19 cellular contexts compared by ENCODE assay signal in genomic region chr5:30105186-30105585, GRCh38.
DNase-seq lines count a peak whose midpoint lies in the region; ATAC-seq and TF ChIP-seq lines count a peak whose summit lies in the region.
"Had no signal": no experiment of that assay in that cellular context is flagged by ENCODE, and none has a peak within 500 bp of the region (broad histone marks: within the 10 kb centered on the region; RNA-seq: fewer than 3 reads in every experiment).

No MANE protein-coding gene starts in this region.

- no peak overlapping the region for H3K27ac ChIP-seq in mammary epithelial cell (ENCODE audit: insufficient read depth, low read depth, low read length)
- H3K27ac ChIP-seq in RWPE2 (ENCODE audit: poor library complexity, severe bottlenecking): peak overlapping the region; percentile 91
- H3K27ac ChIP-seq in mesenchymal stem cell (ENCODE audit: low read length, poor library complexity, severe bottlenecking): peak overlapping the region; percentile 38
- no peak overlapping the region for H3K27ac ChIP-seq in OCI-LY7 (ENCODE audit: low read depth, low read length, poor library complexity, severe bottlenecking)
- H3K27ac ChIP-seq: 22Rv1, GM23248 had no signal

- H3K9ac ChIP-seq in mammary epithelial cell (ENCODE audit: insufficient read depth, low read length) (no peak overlapping the region), mesenchymal stem cell (ENCODE audit: low read length) (no peak overlapping the region)
- H3K9ac ChIP-seq: GM23248 had no signal

- in situ Hi-C loops in mammary epithelial cell (cut with MboI; ENCODE audit: low sequenced_read_pairs in 2 of 2): no loop called here

- peaks cover 25% of the 10 kb centered on the region for H3K4me1 Mint-ChIP-seq in MCF 10A (ENCODE audit: insufficient read depth, unreplicated experiment)
- H3K4me1 Mint-ChIP-seq: CD4-positive, alpha-beta memory T cell had no signal

- BruUV-seq in MCF 10A (replicated peaks; lab: Mats Ljungman, UMichigan) (no TSS peak), mammary epithelial cell (replicated peaks; lab: Mats Ljungman, UMichigan) (no TSS peak), OCI-LY7 (replicated peaks; lab: Mats Ljungman, UMichigan) (no TSS peak)

- no peak overlapping the region for H3K14ac ChIP-seq in mesenchymal stem cell (ENCODE audit: low read length in 2 of 2)

- no peak overlapping the region for H4K91ac ChIP-seq in mesenchymal stem cell (ENCODE audit: low read length)

- CTCF ChIA-PET in MCF 10A (lab: Yijun Ruan, JAX) (interaction anchor here (1.3 kb wide), 1 partner anchor 65 kb away, joined by 5 read pairs; no protein-coding TSS in a partner anchor), mammary epithelial cell (lab: Charles Lee; ENCODE audit: low non-redundant PET) (no interaction called here), OCI-LY7 (lab: Charles Lee; ENCODE audit: unreplicated experiment) (no interaction called here)

- H3K18ac ChIP-seq in mesenchymal stem cell (ENCODE audit: low read depth in 1 of 2, low read length in 2 of 2): no peak overlapping the region

- H4K20me1 ChIP-seq in mammary epithelial cell (ENCODE audit: insufficient read depth, low read length) (no peaks in the 10 kb centered on the region), OCI-LY7 (ENCODE audit: insufficient read depth, low read length) (no peaks in the 10 kb centered on the region)

- H3K79me2 ChIP-seq in mammary epithelial cell (ENCODE audit: insufficient read depth, low read length) (no peaks in the 10 kb centered on the region), OCI-LY7 (ENCODE audit: insufficient read depth, low read depth, low read length) (no peaks in the 10 kb centered on the region)

- peaks cover 9% of the 10 kb centered on the region for H3K9me3 ChIP-seq in mammary epithelial cell (replicated peaks; ENCODE audit: insufficient read depth, low read length)
- H3K9me3 ChIP-seq in RWPE2 (ENCODE audit: severe bottlenecking): no peaks in the 10 kb centered on the region
- no peaks in the 10 kb centered on the region for H3K9me3 ChIP-seq in mesenchymal stem cell (ENCODE audit: control insufficient read depth, low read length)
- no peaks in the 10 kb centered on the region for H3K9me3 ChIP-seq in OCI-LY7 (ENCODE audit: low read length)

- no peak overlapping the region for H3K23ac ChIP-seq in mesenchymal stem cell (ENCODE audit: low read length in 2 of 2)

- no peak overlapping the region for H2BK15ac ChIP-seq in mesenchymal stem cell (ENCODE audit: low read depth, poor library complexity, severe bottlenecking)

- no peak overlapping the region for H4K8ac ChIP-seq in mesenchymal stem cell (ENCODE audit: low read length)

- H3K36me3 Mint-ChIP-seq in MCF 10A (ENCODE audit: insufficient read depth, unreplicated experiment): peaks cover 2% of the 10 kb centered on the region
- H3K36me3 Mint-ChIP-seq: CD4-positive, alpha-beta memory T cell had no signal

- no peak overlapping the region for H2BK12ac ChIP-seq in mesenchymal stem cell (ENCODE audit: low read length in 2 of 2)

- no peaks in the 10 kb centered on the region for H3K9me3 Mint-ChIP-seq in MCF 10A (ENCODE audit: unreplicated experiment)
- H3K9me3 Mint-ChIP-seq: H9 had no signal

- H3K4me1 ChIP-seq in mammary epithelial cell (ENCODE audit: insufficient read depth, low read length) (no peaks in the 10 kb centered on the region), RWPE2 (ENCODE audit: insufficient read depth, poor library complexity, severe bottlenecking) (peaks cover 50% of the 10 kb centered on the region), mesenchymal stem cell (ENCODE audit: control insufficient read depth, insufficient read depth, low read depth, low read length) (peaks cover 1% of the 10 kb centered on the region), OCI-LY7 (ENCODE audit: insufficient read depth, low read length, poor library complexity, severe bottlenecking) (no peaks in the 10 kb centered on the region)

- dilution Hi-C loops in mammary epithelial cell (cut with HindIII; ENCODE audit: low sequenced_read_pairs): no loop called here

- no peak overlapping the region for H3K4ac ChIP-seq in mesenchymal stem cell (ENCODE audit: low read depth in 1 of 2, low read length in 2 of 2)

- POLR2A ChIA-PET in MCF 10A (lab: Yijun Ruan, JAX): no interaction called here
- POLR2A ChIA-PET in OCI-LY7 (lab: Charles Lee): no interaction called here

- H3K27me3 ChIP-seq in mammary epithelial cell (ENCODE audit: insufficient read depth, low read length): no peaks in the 10 kb centered on the region
- H3K27me3 ChIP-seq in RWPE2 (ENCODE audit: insufficient read depth, poor library complexity, severe bottlenecking): no peaks in the 10 kb centered on the region
- H3K27me3 ChIP-seq in mesenchymal stem cell (ENCODE audit: control insufficient read depth in 1 of 2, insufficient read depth in 1 of 2, low read length in 2 of 2): no peaks in the 10 kb centered on the region

- H2AFZ ChIP-seq in mammary epithelial cell (ENCODE audit: low read depth, low read length) (no peak overlapping the region), mesenchymal stem cell (ENCODE audit: low read depth, low read length) (no peak overlapping the region), OCI-LY7 (ENCODE audit: low read length) (no peak overlapping the region)
- H2AFZ ChIP-seq: GM23248 had no signal

- ATAC-seq in RWPE2 (ENCODE audit: low read depth) (no peak), GM19463 (IDR thresholded peaks at IDR 0.05; ENCODE audit: unreplicated experiment) (no peak)
- ATAC-seq: HCT116 had no signal

- DNase-seq in MCF 10A (ENCODE audit: unreplicated experiment) (no peak), mammary epithelial cell (no peak), RWPE2 (ENCODE audit: low spot score) (no peak), mesenchymal stem cell (no peak), OCI-LY7 (ENCODE audit: low spot score) (no peak), HuH-7.5 (ENCODE audit: low spot score) (no peak), T-helper 9 cell (no peak)
- DNase-seq: C1 segment of cervical spinal cord; Calu3; CD4-positive, alpha-beta memory T cell; COR-L47; DMS53; DMS79 treated with DMSO at 0.1 percent for 48 hours; GF-D8; GM23248; H9 had no signal

- no peak overlapping the region for H2BK120ac ChIP-seq in mesenchymal stem cell (ENCODE audit: low read depth, low read length)

- H3K36me3 ChIP-seq in mammary epithelial cell (ENCODE audit: insufficient read depth, low read length) (no peaks in the 10 kb centered on the region), RWPE2 (ENCODE audit: low read depth) (no peaks in the 10 kb centered on the region), mesenchymal stem cell (ENCODE audit: control insufficient read depth in 1 of 2, insufficient read depth in 2 of 2, low read depth in 1 of 2, low read length in 2 of 2) (no peaks in the 10 kb centered on the region), OCI-LY7 (ENCODE audit: insufficient read depth, low read length) (no peaks in the 10 kb centered on the region)

- H3K4me3 ChIP-seq in mammary epithelial cell (replicated peaks in 1 of 3; ENCODE audit: insufficient read depth in 1 of 3, low read depth in 2 of 3, low read length in 3 of 3) (no peak overlapping the region), RWPE2 (ENCODE audit: severe bottlenecking) (no peak overlapping the region), mesenchymal stem cell (ENCODE audit: insufficient read depth in 1 of 2, low read depth in 1 of 2, low read length in 2 of 2) (no peak overlapping the region), OCI-LY7 (ENCODE audit: low read depth, low read length, poor library complexity, severe bottlenecking) (no peak overlapping the region)
- H3K4me3 ChIP-seq: GM23248 had no signal

- no peaks in the 10 kb centered on the region for H3K27me3 Mint-ChIP-seq in MCF 10A (ENCODE audit: insufficient read depth, unreplicated experiment)
- H3K27me3 Mint-ChIP-seq: CD4-positive, alpha-beta memory T cell had no signal

- intact Hi-C loops in MCF 10A (cut with micrococcal nuclease): no loop called here
- intact Hi-C loops in mammary epithelial cell (cut with micrococcal nuclease): no loop called here
- intact Hi-C loops in OCI-LY7 (cut with micrococcal nuclease; ENCODE audit: unreplicated experiment): no loop called here

- H2BK5ac ChIP-seq in mesenchymal stem cell (ENCODE audit: low read depth, low read length, poor library complexity, severe bottlenecking): no peak overlapping the region

- no peak for TF ChIP-seq CTCF in MCF 10A (IDR thresholded peaks at IDR 0.05; ENCODE audit: unreplicated experiment)
- no peak for TF ChIP-seq CTCF in mammary epithelial cell (conservative IDR thresholded peaks at IDR 0.05 in 1 of 2, IDR thresholded peaks at IDR 0.05 in 1 of 2; ENCODE audit: extremely low read depth in 1 of 2, insufficient read depth in 1 of 2, low read depth in 1 of 2, low read length in 2 of 2)
- no peak for TF ChIP-seq CTCF in RWPE2 (IDR thresholded peaks at IDR 0.05; ENCODE audit: poor library complexity, severe bottlenecking)
- TF ChIP-seq CTCF in OCI-LY7 (conservative IDR thresholded peaks at IDR 0.05; ENCODE audit: low read length): no peak

- peak overlapping the region; percentile 36 for H3K27ac Mint-ChIP-seq in MCF 10A (ENCODE audit: low read depth, unreplicated experiment)
- H3K27ac Mint-ChIP-seq: CD4-positive, alpha-beta memory T cell; H9 had no signal

- no peak overlapping the region for H3K4me3 Mint-ChIP-seq in MCF 10A (ENCODE audit: unreplicated experiment)
- H3K4me3 Mint-ChIP-seq: CD4-positive, alpha-beta memory T cell; H9 had no signal

- no peaks in the 10 kb centered on the region for H3K79me1 ChIP-seq in mesenchymal stem cell (replicated peaks; ENCODE audit: low read length, poor library complexity, severe bottlenecking)

- H3K4me2 ChIP-seq in mammary epithelial cell (ENCODE audit: insufficient read depth, low read depth, low read length) (no peak overlapping the region), mesenchymal stem cell (ENCODE audit: low read length, poor library complexity, severe bottlenecking) (no peak overlapping the region), OCI-LY7 (ENCODE audit: low read length) (no peak overlapping the region)

- H2AK5ac ChIP-seq in mesenchymal stem cell (ENCODE audit: low read length, severe bottlenecking): no peak overlapping the region

- H3K9me2 ChIP-seq in OCI-LY7 (ENCODE audit: insufficient read depth, low read length): no peaks in the 10 kb centered on the region

Comparison
In these comparisons a context has a peak if more than half of its experiments do, and no peak if none do; other contexts are left out.
1. H3K27ac ChIP-seq: peak in RWPE2 (single experiment) and mesenchymal stem cell (single experiment); none in mammary epithelial cell (single experiment) and OCI-LY7 (single experiment).